Comparison of ENCODE assay signal across 8 cellular contexts in genomic region chr16:48158296-48158695, GRCh38.
DNase-seq lines count a peak whose midpoint lies in the region; ATAC-seq and TF ChIP-seq lines count a peak whose summit lies in the region.

No MANE protein-coding gene starts in this region.

- TF ChIP-seq CTCF in HL-60 (IDR thresholded peaks at IDR 0.05; ENCODE audit: insufficient read depth, low read length) (no peak), WERI-Rb-1 (IDR thresholded peaks at IDR 0.05; ENCODE audit: low read depth, low read length) (no peak)

- DNase-seq in ACHN, result peak; percentile 61
- DNase-seq in HL-60 (ENCODE audit: low read depth in 1 of 2, low spot score in 1 of 2), result peak; percentile 26 to 88
- peak; percentile 71 for DNase-seq in amniotic epithelial cell (ENCODE audit: low read depth)
- DNase-seq in stimulated activated CD8-positive, alpha-beta memory T cell treated with anti-CD3 and anti-CD28 coated beads, Interleukin-4, amount 100 ng/mL, for 48 hours, result peak; percentile 57
- DNase-seq in retina, result no peak
- DNase-seq in WERI-Rb-1, result no peak

- H3K9me3 ChIP-seq in WERI-Rb-1 (ENCODE audit: severe bottlenecking), result no peaks in the 10 kb centered on the region

- H3K27me3 ChIP-seq in HL-60 (ENCODE audit: insufficient read depth, poor library complexity, severe bottlenecking), result no peaks in the 10 kb centered on the region
- H3K27me3 ChIP-seq in WERI-Rb-1 (ENCODE audit: insufficient read depth, low read depth, severe bottlenecking), result no peaks in the 10 kb centered on the region

- in situ Hi-C loops in ACHN (cut with HindIII; ENCODE audit: low pct_ligation_motif_present, low pct_unique_long_range_greater_than_20kb, low sequenced_read_pairs), result no loop called here

- no peaks in the 10 kb centered on the region for H3K36me3 ChIP-seq in WERI-Rb-1

- ATAC-seq in GM21360 (IDR thresholded peaks at IDR 0.05; ENCODE audit: unreplicated experiment) (peak; percentile 61), HG02623 (IDR thresholded peaks at IDR 0.05; ENCODE audit: unreplicated experiment) (no peak)

- no peak overlapping the region for H3K4me3 ChIP-seq in HL-60 (replicated peaks; ENCODE audit: insufficient read depth, low read length)
- no peak overlapping the region for H3K4me3 ChIP-seq in WERI-Rb-1 (ENCODE audit: low read depth, low read length)

- no peak overlapping the region for H3K27ac ChIP-seq in HL-60 (replicated peaks)
- H3K27ac ChIP-seq in WERI-Rb-1, result no peak overlapping the region

Comparison
In these comparisons a context has a peak if more than half of its experiments do, and no peak if none do; other contexts are left out.
1. DNase-seq: peak in ACHN (single experiment), HL-60 (2 of 2), amniotic epithelial cell (single experiment) and stimulated activated CD8-positive, alpha-beta memory T cell treated with anti-CD3 and anti-CD28 coated beads, Interleukin-4, amount 100 ng/mL, for 48 hours (single experiment); none in retina (single experiment) and WERI-Rb-1 (single experiment).